Comparison of ENCODE assay signal across 26 cellular contexts in genomic region chr20:9062066-9062465, GRCh38. TPM values are rescaled to one million over a fixed set of nuclear protein-coding genes. Genes with fewer than 3 reads are reported as not detected.
DNase-seq lines count a peak whose midpoint lies in the region; ATAC-seq, FAIRE-seq and TF ChIP-seq lines count a peak whose summit lies in the region.
"Had no signal": no experiment of that assay in that cellular context is flagged by ENCODE, and none has a peak within 500 bp of the region (broad histone marks: within the 10 kb centered on the region; RNA-seq: fewer than 3 reads in every experiment).

No MANE protein-coding gene starts in this region.

- TF ChIP-seq CTCF in bronchial epithelial cell (IDR thresholded peaks at IDR 0.05; ENCODE audit: insufficient read depth, low read length, severe bottlenecking) (no peak), omental fat pad (IDR thresholded peaks at IDR 0.05) (no peak)

- H3K4me3 ChIP-seq in bronchial epithelial cell (ENCODE audit: low read depth, low read length), result no peak overlapping the region
- H3K4me3 ChIP-seq: A549; BLaER1 treated with 17β-estradiol and CSF1 and Interleukin-3, amounts not matched to agents 10 nM and 100 nM; GM12878; GM23248 had no signal

- ATAC-seq in esophagus mucosa (peak; percentile 35), omental fat pad (ENCODE audit: low FRiP score) (no peak)
- ATAC-seq: A549, GM12878 had no signal

- FAIRE-seq in bronchial epithelial cell (lab: Jason Lieb, UNC), result no peak
- FAIRE-seq: D721Med, GM12878, GM18507, GM19239, H1 had no signal

- H3K36me3 ChIP-seq in bronchial epithelial cell (ENCODE audit: control insufficient read depth, insufficient read depth, low read length), result no peaks in the 10 kb centered on the region
- H3K36me3 ChIP-seq: BE2C; BLaER1 treated with 17β-estradiol and CSF1 and Interleukin-3, amounts not matched to agents 10 nM and 100 nM had no signal

- DNase-seq in NCI-H69 (lab: John Stamatoyannopoulos, UW), result peak; percentile 86
- peak; percentile 87 for DNase-seq in bronchial epithelial cell (ENCODE audit: low read depth)
- no peak for DNase-seq in NCI-H2171 treated with DMSO at 0.1 percent for 48 hours (lab: John Stamatoyannopoulos, UW)
- DNase-seq in GM19238 (ENCODE audit: insufficient read length, low spot score), result no peak
- no peak for DNase-seq in omental fat pad (ENCODE audit: low spot score)
- DNase-seq: 8988T; ACHN; AML-193; BE2C; CD4-positive, alpha-beta T cell; CD8-positive, alpha-beta memory T cell; DMS 273 treated with DMSO at 0.1 percent for 48 hours; DMS79; EL; GDM1; GM23248; H7; HCEC 1CT had no signal

- no peaks in the 10 kb centered on the region for H3K27me3 ChIP-seq in bronchial epithelial cell (ENCODE audit: control insufficient read depth, insufficient read depth, low read length)
- H3K27me3 ChIP-seq: BE2C had no signal

RNA-seq across cellular contexts. Expression of gene PLCB4, which starts 6.8 kb away (rescaled TPM):
- total RNA-seq in bronchial epithelial cell (1.6 and 2.0 TPM in 2 replicates), esophagus mucosa (1.1 TPM), omental fat pad (10 to 100 TPM in 2 of 4 donors, 1 to 10 TPM in 2; 6.6 to 18.4 (median 11.4) TPM)
- total RNA-seq: CD8-positive, alpha-beta memory T cell; GM12878 had no signal

Comparison
In these comparisons a context has a peak if more than half of its experiments do, and no peak if none do; other contexts are left out.
1. DNase-seq: peak in NCI-H69 (single experiment) and bronchial epithelial cell (single experiment); none in NCI-H2171 treated with DMSO at 0.1 percent for 48 hours (single experiment), GM19238 (single experiment) and omental fat pad (single experiment).